Comparison of ENCODE assay signal across 8 cellular contexts in genomic region chr1:228691926-228692325, GRCh38. TPM values are rescaled to one million over a fixed set of nuclear protein-coding genes. Genes with fewer than 3 reads are reported as not detected.
DNase-seq lines count a peak whose midpoint lies in the region; ATAC-seq, FAIRE-seq and TF ChIP-seq lines count a peak whose summit lies in the region.

No MANE protein-coding gene starts in this region.

- no peak overlapping the region for H3K27ac Mint-ChIP-seq in activated CD4-positive, alpha-beta memory T cell treated with anti-CD3 and anti-CD28 coated beads, Interleukin-2, amount 10 ng/mL, durations not matched to agents 7 days and 5 days

- peaks cover 28% of the 10 kb centered on the region for H3K27me3 Mint-ChIP-seq in activated CD4-positive, alpha-beta memory T cell treated with anti-CD3 and anti-CD28 coated beads, Interleukin-2, amount 10 ng/mL, durations not matched to agents 7 days and 5 days

- in situ Hi-C loops in brain microvascular endothelial cell (cut with HindIII; ENCODE audit: low pct_ligation_motif_present, low sequenced_read_pairs) (no loop called here), HepG2 (cut with HindIII; ENCODE audit: extremely low pct_ligation_motif_present, low pct_unique_long_range_greater_than_20kb) (loop anchor here (10.0 kb wide), 2 partner anchors 463 to 543 kb away; no protein-coding TSS in a partner anchor)

- H3K9me3 Mint-ChIP-seq in activated CD4-positive, alpha-beta memory T cell treated with anti-CD3 and anti-CD28 coated beads, Interleukin-2, amount 10 ng/mL, durations not matched to agents 7 days and 5 days: no peaks in the 10 kb centered on the region

- H3K36me3 ChIP-seq in brain microvascular endothelial cell (replicated peaks) (no peaks in the 10 kb centered on the region), HepG2 (replicated peaks in 1 of 2; ENCODE audit: control insufficient read depth in 1 of 2, insufficient read depth in 2 of 2, low read length in 2 of 2) (no peaks in the 10 kb centered on the region)

- no peak overlapping the region for H3K9ac ChIP-seq in HepG2 (ENCODE audit: insufficient read depth, low read depth, low read length)

- H3K36me3 Mint-ChIP-seq in activated CD4-positive, alpha-beta memory T cell treated with anti-CD3 and anti-CD28 coated beads, Interleukin-2, amount 10 ng/mL, durations not matched to agents 7 days and 5 days (ENCODE audit: low read depth): no peaks in the 10 kb centered on the region

- H3K27ac ChIP-seq in brain microvascular endothelial cell (no peak overlapping the region), HepG2 (ENCODE audit: extremely low read length, insufficient read depth, low read length) (no peak overlapping the region)

- no peak overlapping the region for H2AFZ ChIP-seq in HepG2 (ENCODE audit: low read length)

- no TSS peak for BruUV-seq in HepG2 (replicated peaks; lab: Mats Ljungman, UMichigan)

- ATAC-seq in HepG2: 0 out of 3 replicates have a peak, but pooled peaks have one; percentile 40
- no peak for ATAC-seq in activated CD4-positive, CD25-positive, alpha-beta regulatory T cell treated with anti-CD3 and anti-CD28 coated beads, Interleukin-2, amount 50 U/mL, for 24 hours
- no peak for ATAC-seq in HG03025 (IDR thresholded peaks at IDR 0.05; ENCODE audit: low FRiP score, unreplicated experiment)

- intact Hi-C loops in HepG2 (cut with micrococcal nuclease; ENCODE audit: unreplicated experiment): loop anchor here (2.0 to 10.0 kb wide), 3 partner anchors 457 to 563 kb away; no protein-coding TSS in a partner anchor

- FAIRE-seq in HepG2 (lab: Jason Lieb, UNC): peak; percentile 28

- POLR2A ChIA-PET in HepG2 (lab: Yijun Ruan, JAX): no interaction called here
- POLR2A ChIA-PET in activated CD4-positive, alpha-beta memory T cell treated with anti-CD3 and anti-CD28 coated beads, Interleukin-2, amount 10 ng/mL, durations not matched to agents 7 days and 5 days (lab: Charles Lee): no interaction called here

- no peaks in the 10 kb centered on the region for H3K9me3 ChIP-seq in HepG2 (ENCODE audit: low read length)

- no peak overlapping the region for H3K4me3 Mint-ChIP-seq in activated CD4-positive, alpha-beta memory T cell treated with anti-CD3 and anti-CD28 coated beads, Interleukin-2, amount 10 ng/mL, durations not matched to agents 7 days and 5 days

- H3K27me3 ChIP-seq in brain microvascular endothelial cell (replicated peaks) (peaks cover 2% of the 10 kb centered on the region), HepG2 (ENCODE audit: control insufficient read depth in 1 of 2, insufficient read depth in 2 of 2, low read length in 2 of 2) (no peaks in the 10 kb centered on the region; a peak in 1 of 5 replicates)

- peaks cover 17% of the 10 kb centered on the region; the same call in 1 of the 2 replicates for H3K4me1 ChIP-seq in HepG2 (ENCODE audit: insufficient read depth, low read length)

- TF ChIP-seq CTCF in brain microvascular endothelial cell (IDR thresholded peaks at IDR 0.05; ENCODE audit: low read depth, low read length, missing control alignments) (peak; percentile 14), HepG2 (CRISPR knock-in tag; IDR thresholded peaks at IDR 0.05) (peak; percentile 60)

- H3K4me2 ChIP-seq in HepG2 (ENCODE audit: low read depth, low read length): no peak overlapping the region

- no peaks in the 10 kb centered on the region for H3K79me2 ChIP-seq in HepG2 (ENCODE audit: insufficient read depth, low read length)

- WGBS in HepG2 (ENCODE audit: low lambda C conversion rate): 0% methylated on average over 1 of the region's 1 CpG

- DNase-seq in CD1c-positive myeloid dendritic cell (ENCODE audit: extremely low spot score) (peak; percentile 47), H4 (ENCODE audit: low spot score) (peak; percentile 56), NCI-H524 treated with DMSO at 0.1 percent for 48 hours (lab: John Stamatoyannopoulos, UW) (peak; percentile 17), brain microvascular endothelial cell (peak; percentile 22), HepG2 (ENCODE audit: low spot score) (peak; percentile 72)
- no peak for DNase-seq in activated CD4-positive, alpha-beta memory T cell treated with anti-CD3 and anti-CD28 coated beads, Interleukin-2, amount 10 ng/mL, durations not matched to agents 7 days and 5 days

- CTCF ChIA-PET in HepG2 (lab: Yijun Ruan, JAX; ENCODE audit: low intra/inter-chr PET ratio, low total read pairs): interaction anchor here (0.8 to 1.3 kb wide), 3 partner anchors 464 to 565 kb away, joined by 3 to 6 read pairs (median 3); no protein-coding TSS in a partner anchor
- CTCF ChIA-PET in activated CD4-positive, alpha-beta memory T cell treated with anti-CD3 and anti-CD28 coated beads, Interleukin-2, amount 10 ng/mL, durations not matched to agents 7 days and 5 days (lab: Charles Lee): interaction anchor here (1.1 to 4.3 kb wide), 6 partner anchors 27 to 651 kb away, joined by 3 to 25 read pairs (median 4); partner anchors contain the start of gene CCSAP

- no peaks in the 10 kb centered on the region for H4K20me1 ChIP-seq in HepG2 (ENCODE audit: insufficient read depth, low read length)

- peaks cover 10% of the 10 kb centered on the region for H3K4me1 Mint-ChIP-seq in activated CD4-positive, alpha-beta memory T cell treated with anti-CD3 and anti-CD28 coated beads, Interleukin-2, amount 10 ng/mL, durations not matched to agents 7 days and 5 days

- TF ChIP-seq POLR2A in HepG2 (IDR thresholded peaks at IDR 0.05; ENCODE audit: insufficient read depth in 1 of 2, low read depth in 2 of 2, low read length in 2 of 2): no peak

- peak; percentile 53 for TF ChIP-seq RAD21 in HepG2 (CRISPR knock-in tag; IDR thresholded peaks at IDR 0.05)

- H3K4me3 ChIP-seq in brain microvascular endothelial cell (ENCODE audit: low read depth, low read length) (no peak overlapping the region), HepG2 (replicated peaks in 1 of 3; ENCODE audit: insufficient read depth in 1 of 3, low read depth in 2 of 3, low read length in 3 of 3) (no peak overlapping the region)

- TF ChIP-seq EP300 in HepG2 (IDR thresholded peaks at IDR 0.05; ENCODE audit: low read depth in 2 of 2, low read length in 2 of 2) (no peak), HepG2 (CRISPR knock-in tag; IDR thresholded peaks at IDR 0.05; ENCODE audit: borderline replicate concordance) (no peak)

TF ChIP-seq in HepG2, 621 proteins besides CTCF, POLR2A, EP300 and RAD21 (continues in another document):
- TF ChIP-seq ZNF672 (CRISPR knock-in tag; IDR thresholded peaks at IDR 0.05) (no peak), ZGPAT (CRISPR knock-in tag; IDR thresholded peaks at IDR 0.05) (no peak), STAG1 (CRISPR knock-in tag; IDR thresholded peaks at IDR 0.05) (peak; percentile 93), ZNF232 (CRISPR knock-in tag; IDR thresholded peaks at IDR 0.05; ENCODE audit: borderline replicate concordance) (no peak), ELK4 (CRISPR knock-in tag; IDR thresholded peaks at IDR 0.05; ENCODE audit: borderline replicate concordance) (no peak), SMC3 (IDR thresholded peaks at IDR 0.05; ENCODE audit: low read length) (peak; percentile 56; the same call in 1 of the 2 replicates), PHF5A (CRISPR knock-in tag; IDR thresholded peaks at IDR 0.05; ENCODE audit: low read depth, unreplicated experiment) (no peak)

RNA-seq across cellular contexts. Expression of gene RHOU, which starts 43.4 kb away (rescaled TPM):
- total RNA-seq in H4 (2014; rRNA removed; shearing (Covaris generic)): 2.1 and 2.8 TPM in 2 replicates
- total RNA-seq in HepG2 (2016; rRNA removed; fragmentation: Illumina TruSeq; extraction: Trizol): 18.5 and 23.6 TPM in 2 replicates
- 3.3 and 4.3 TPM in 2 replicates for total RNA-seq in HepG2 (2016; cell fraction: cytosol; rRNA removed; fragmentation: Illumina TruSeq; extraction: Trizol; ENCODE audit: low read depth)
- 19.1 and 24.0 TPM in 2 replicates for total RNA-seq in HepG2 (2016; cell fraction: insoluble cytoplasmic fraction; rRNA removed; fragmentation: Illumina TruSeq; extraction: Trizol)
- total RNA-seq in HepG2 (2016; cell fraction: membrane; rRNA removed; fragmentation: Illumina TruSeq; extraction: Trizol): 14.7 and 15.0 TPM in 2 replicates
- total RNA-seq in HepG2 (2016; cell fraction: nucleus; rRNA removed; fragmentation: Illumina TruSeq; extraction: Trizol): 12.1 and 12.4 TPM in 2 replicates
- 11.9 and 14.7 TPM in 2 replicates for polyA plus RNA-seq in HepG2 (2011; rRNA removed)
- polyA plus RNA-seq in HepG2 (2011; cell fraction: cytosol; rRNA removed): 8.3 and 12.2 TPM in 2 replicates
- polyA plus RNA-seq in HepG2 (2011; cell fraction: nucleus; rRNA removed): 6.9 and 11.2 TPM in 2 replicates
- polyA plus RNA-seq in HepG2 (2012): 22.4 and 26.2 TPM in 2 replicates
- polyA plus RNA-seq in HepG2 (2016; cell fraction: cytosol; fragmentation: Illumina TruSeq; extraction: Trizol; ENCODE audit: low read depth): 2.4 and 3.1 TPM in 2 replicates
- polyA plus RNA-seq in HepG2 (2016; cell fraction: insoluble cytoplasmic fraction; fragmentation: Illumina TruSeq; extraction: Trizol; ENCODE audit: low read depth): 29.9 and 30.8 TPM in 2 replicates
- polyA plus RNA-seq in HepG2 (2016; cell fraction: membrane; fragmentation: Illumina TruSeq; extraction: Trizol; ENCODE audit: low read depth): 9.4 and 10.5 TPM in 2 replicates
- polyA plus RNA-seq in HepG2 (2016; cell fraction: nucleus; fragmentation: Illumina TruSeq; extraction: Trizol; ENCODE audit: insufficient read depth, low read depth): 22.5 and 23.1 TPM in 2 replicates
- 2.0 and 14.2 TPM in 2 replicates for polyA minus RNA-seq in HepG2 (2011; rRNA and poly(A)+ RNA removed; ENCODE audit: low replicate concordance)
- 15.8 and 19.7 TPM in 2 replicates for polyA minus RNA-seq in HepG2 (2011; cell fraction: cytosol; rRNA and poly(A)+ RNA removed)
- polyA minus RNA-seq in HepG2 (2011; cell fraction: nucleus; rRNA and poly(A)+ RNA removed): 5.9 and 12.1 TPM in 2 replicates
- total RNA-seq in activated CD4-positive, alpha-beta memory T cell treated with anti-CD3 and anti-CD28 coated beads, Interleukin-2, amount 10 ng/mL, durations not matched to agents 7 days and 5 days: 1 to 10 TPM; 4.5 TPM
